8 cellular contexts compared by ENCODE assay signal in genomic region chr12:56222531-56222895, GRCh38. TPM values are rescaled to one million over a fixed set of nuclear protein-coding genes. Genes with fewer than 3 reads are reported as not detected.
DNase-seq lines count a peak whose midpoint lies in the region; ATAC-seq and TF ChIP-seq lines count a peak whose summit lies in the region.

No MANE protein-coding gene starts in this region.

- CTCF ChIA-PET in Panc1 (lab: Charles Lee), result interaction anchor here (0.5 to 2.3 kb wide), 9 partner anchors 11 to 59 kb away, joined by 3 to 41 read pairs (median 3); partner anchors contain the start of gene SMARCC2

- H3K36me3 ChIP-seq in GM06990 (ENCODE audit: control insufficient read depth, insufficient read depth, low read length) (peaks cover 2% of the 10 kb centered on the region; the same call in 1 of the 2 replicates), Panc1 (ENCODE audit: control insufficient read depth, insufficient read depth, low read length) (no peaks in the 10 kb centered on the region; the same call in 1 of the 2 replicates), psoas muscle (ENCODE audit: insufficient read depth in 1 of 2, low read depth in 1 of 2) (peaks cover 0 to 12% of the 10 kb centered on the region in 2 donors)

- WGBS in psoas muscle, 3 donors, result 5 to 12% (median 9%) methylated on average over 4 of the region's 4 CpGs

- DNase-seq in GM06990 (ENCODE audit: extremely low read depth, insufficient read length) (no peak), Panc1 (ENCODE audit: low read depth, low spot score) (no peak), epithelial cell of proximal tubule (ENCODE audit: low read depth) (no peak), psoas muscle (no peak)

- POLR2A ChIA-PET in Panc1 (lab: Charles Lee), result interaction anchor here (1.3 to 1.8 kb wide), 2 partner anchors 16 to 95 kb away, joined by 3 to 5 read pairs; partner anchors contain the start of gene ESYT1

- peaks cover 16% of the 10 kb centered on the region for H3K4me1 ChIP-seq in Panc1 (ENCODE audit: control insufficient read depth, insufficient read depth, low read length)
- H3K4me1 ChIP-seq in psoas muscle, result peaks cover 40% of the 10 kb centered on the region

- in situ Hi-C loops in Panc1 (cut with HindIII; ENCODE audit: low pct_unique_long_range_greater_than_20kb, low sequenced_read_pairs), result no loop called here

- peak overlapping the region; percentile 94 for H3K27ac ChIP-seq in Panc1 (ENCODE audit: low read length)
- peak overlapping the region; percentile 96 for H3K27ac ChIP-seq in psoas muscle

- TF ChIP-seq POLR2A in GM18505 (IDR thresholded peaks at IDR 0.05; ENCODE audit: borderline replicate concordance, extremely low read depth, insufficient read depth, insufficient read length), result no peak

- no peaks in the 10 kb centered on the region for H3K27me3 ChIP-seq in GM06990 (replicated peaks; ENCODE audit: control insufficient read depth, insufficient read depth, low read length)
- H3K27me3 ChIP-seq in Panc1 (ENCODE audit: control insufficient read depth, insufficient read depth, low read length), result no peaks in the 10 kb centered on the region
- no peaks in the 10 kb centered on the region for H3K27me3 ChIP-seq in psoas muscle (ENCODE audit: insufficient read depth in 3 of 3, low read length in 2 of 3)

- no peak for TF ChIP-seq CTCF in GM06990 (IDR thresholded peaks at IDR 0.05; ENCODE audit: insufficient read depth, low read length, poor library complexity, severe bottlenecking)
- no peak for TF ChIP-seq CTCF in Panc1 (IDR thresholded peaks at IDR 0.05)
- TF ChIP-seq CTCF in epithelial cell of proximal tubule (conservative IDR thresholded peaks at IDR 0.05; ENCODE audit: low read depth, low read length), result no peak
- TF ChIP-seq CTCF in psoas muscle (IDR thresholded peaks at IDR 0.05), result no peak

- BruUV-seq in Panc1 (replicated peaks; lab: Mats Ljungman, UMichigan), result no TSS peak

- intact Hi-C loops in Panc1 (cut with micrococcal nuclease; ENCODE audit: unreplicated experiment) (no loop called here), psoas muscle (cut with DNase I) (loop anchor here (2.0 to 5.0 kb wide), 4 partner anchors 34 to 105 kb away; partner anchors contain the start of genes ANKRD52 (in 1 of the 2), RPL41 (in 1 of the 2), SMARCC2 (in 1 of the 2) and ZC3H10 (in 1 of the 2))

- H3K4me3 ChIP-seq in GM06990 (replicated peaks; ENCODE audit: low read depth, low read length), result peak overlapping the region; percentile 83
- peak overlapping the region; percentile 74 to 86 for H3K4me3 ChIP-seq in Panc1 (ENCODE audit: low read depth in 2 of 2, low read length in 2 of 2)
- peak overlapping the region; percentile 72 for H3K4me3 ChIP-seq in epithelial cell of proximal tubule (ENCODE audit: low read depth, low read length)
- H3K4me3 ChIP-seq in psoas muscle, result peak overlapping the region; percentile 73

- ATAC-seq in Panc1 (no peak), psoas muscle (no peak), GM18505 (IDR thresholded peaks at IDR 0.05; ENCODE audit: unreplicated experiment) (no peak), HG02623 (IDR thresholded peaks at IDR 0.05; ENCODE audit: unreplicated experiment) (no peak), GM21515 (IDR thresholded peaks at IDR 0.05; ENCODE audit: unreplicated experiment) (no peak), GM18868 (IDR thresholded peaks at IDR 0.05; ENCODE audit: unreplicated experiment) (no peak)

- H3K9me3 ChIP-seq in Panc1 (ENCODE audit: control insufficient read depth, insufficient read depth, low read depth, low read length) (no peaks in the 10 kb centered on the region), psoas muscle (no peaks in the 10 kb centered on the region)

RNA-seq across cellular contexts. Expression of gene RNF41, which starts 0.8 kb away (rescaled TPM):
- total RNA-seq in Panc1 (2021; ENCODE audit: unreplicated experiment), result 35.3 TPM
- polyA plus RNA-seq in Panc1 (2012; ENCODE audit: insufficient read length), result 44.1 TPM
- 25.1 and 48.4 TPM in 2 replicates for total RNA-seq in epithelial cell of proximal tubule
- total RNA-seq in psoas muscle, result 10 to 100 TPM; 22.4 to 41.7 (median 34.8) TPM
- polyA plus RNA-seq in psoas muscle, result 10 to 100 TPM; 21.9 to 54.9 (median 22.9) TPM

RNA-seq across cellular contexts. Expression of gene NABP2, which starts 1.6 kb away (rescaled TPM):
- total RNA-seq in Panc1 (2021; ENCODE audit: unreplicated experiment) (99.6 TPM), epithelial cell of proximal tubule (22.7 and 60.8 TPM in 2 replicates), psoas muscle (10 to 100 TPM; 27.2 to 32.1 (median 29.8) TPM)
- polyA plus RNA-seq in Panc1 (2012; ENCODE audit: insufficient read length), result 116 TPM
- polyA plus RNA-seq in psoas muscle, result 10 to 100 TPM; 27.1 to 65.7 (median 31.0) TPM

RNA-seq across cellular contexts. Expression of gene SLC39A5, which starts 7.3 kb away (rescaled TPM):
- 0.23 TPM for total RNA-seq in Panc1 (2021; ENCODE audit: unreplicated experiment)
- polyA plus RNA-seq in Panc1 (2012; ENCODE audit: insufficient read length), result 0.44 TPM
- not detected in 2 replicates for total RNA-seq in epithelial cell of proximal tubule
- not detected for total RNA-seq in psoas muscle
- polyA plus RNA-seq in psoas muscle, result under 1 TPM in 2 of 3 donors, not detected in 1; 0.16 to 0.23 TPM

RNA-seq across cellular contexts. Expression of gene SMARCC2, which starts 33.2 kb away (rescaled TPM):
- total RNA-seq in Panc1 (2021; ENCODE audit: unreplicated experiment), result 129 TPM
- polyA plus RNA-seq in Panc1 (2012; ENCODE audit: insufficient read length), result 105 TPM
- total RNA-seq in epithelial cell of proximal tubule, result 34.9 and 43.9 TPM in 2 replicates
- total RNA-seq in psoas muscle, result 10 to 100 TPM; 49.8 to 78.7 (median 69.7) TPM
- 10 to 100 TPM; 16.5 to 46.1 (median 26.5) TPM for polyA plus RNA-seq in psoas muscle

RNA-seq across cellular contexts. Expression of gene ANKRD52, which starts 35.7 kb away (rescaled TPM):
- total RNA-seq in Panc1 (2021; ENCODE audit: unreplicated experiment) (67.5 TPM), epithelial cell of proximal tubule (29.6 and 31.3 TPM in 2 replicates), psoas muscle (10 to 100 TPM; 14.2 to 37.5 (median 21.5) TPM)
- 48.3 TPM for polyA plus RNA-seq in Panc1 (2012; ENCODE audit: insufficient read length)
- 10 to 100 TPM in 1 of 3 donors, 1 to 10 TPM in 2; 5.7 to 33.6 (median 6.5) TPM for polyA plus RNA-seq in psoas muscle
